1 cellular context compared by ENCODE assay signal in genomic region chr14:23694085-23694975, GRCh38.
TF ChIP-seq lines count a peak whose summit lies in the region.

No MANE protein-coding gene starts in this region.

TF ChIP-seq in HepG2, 621 proteins besides CTCF, POLR2A, EP300 and RAD21 (continued from another document and continues in another):
- peak; percentile 51; the same call in 1 of the 2 replicates for TF ChIP-seq ZNF281 (CRISPR knock-in tag; IDR thresholded peaks at IDR 0.05; ENCODE audit: borderline replicate concordance)
- no peak for TF ChIP-seq U2AF1 (optimal IDR thresholded peaks at IDR 0.05; ENCODE audit: low read depth, low read length)
- TF ChIP-seq DR1 (CRISPR knock-in tag; IDR thresholded peaks at IDR 0.05): no peak; the same call in 1 of the 2 replicates
- no peak for TF ChIP-seq ZNF678 (CRISPR knock-in tag; IDR thresholded peaks at IDR 0.05)
- TF ChIP-seq KAT7 (CRISPR knock-in tag; IDR thresholded peaks at IDR 0.05; ENCODE audit: borderline replicate concordance): 0 out of 2 replicates have a peak, but pooled peaks have one; percentile 57
- TF ChIP-seq ZNF18 (CRISPR knock-in tag; IDR thresholded peaks at IDR 0.05; ENCODE audit: insufficient replicate concordance): no peak
- no peak for TF ChIP-seq HDAC6 (IDR thresholded peaks at IDR 0.05; ENCODE audit: low read depth, low read length)
- no peak for TF ChIP-seq AGO2 (optimal IDR thresholded peaks at IDR 0.05; ENCODE audit: low read depth, low read length)
- TF ChIP-seq RBFOX2 (IDR thresholded peaks at IDR 0.05; ENCODE audit: low read depth, low read length): no peak
- no peak for TF ChIP-seq ZNF251 (CRISPR knock-in tag; IDR thresholded peaks at IDR 0.05)
- no peak for TF ChIP-seq NRL (CRISPR knock-in tag; IDR thresholded peaks at IDR 0.05; ENCODE audit: borderline replicate concordance)
- TF ChIP-seq SSRP1 (CRISPR knock-in tag; IDR thresholded peaks at IDR 0.05): peak; percentile 87; the same call in 1 of the 2 replicates
- no peak for TF ChIP-seq ZNF850 (CRISPR knock-in tag; conservative IDR thresholded peaks at IDR 0.05)
- peak; percentile 50; the same call in 1 of the 2 replicates for TF ChIP-seq ZSCAN9 (CRISPR knock-in tag; IDR thresholded peaks at IDR 0.05; ENCODE audit: borderline replicate concordance)
- TF ChIP-seq GPN1 (CRISPR knock-in tag; IDR thresholded peaks at IDR 0.05; ENCODE audit: borderline replicate concordance): no peak
- TF ChIP-seq IRX3 (CRISPR knock-in tag; IDR thresholded peaks at IDR 0.05; ENCODE audit: borderline replicate concordance, low read depth): no peak
- TF ChIP-seq ZNF333 (CRISPR knock-in tag; IDR thresholded peaks at IDR 0.05; ENCODE audit: borderline replicate concordance): no peak
- no peak for TF ChIP-seq THAP9 (CRISPR knock-in tag; IDR thresholded peaks at IDR 0.05; ENCODE audit: borderline replicate concordance)
- no peak for TF ChIP-seq JARID2 (CRISPR knock-in tag; IDR thresholded peaks at IDR 0.05; ENCODE audit: insufficient replicate concordance)
- TF ChIP-seq ZNF34 (CRISPR knock-in tag; IDR thresholded peaks at IDR 0.05; ENCODE audit: borderline replicate concordance): no peak
- no peak for TF ChIP-seq ZNF607 (CRISPR knock-in tag; IDR thresholded peaks at IDR 0.05; ENCODE audit: borderline replicate concordance)
- TF ChIP-seq ZNF460 (CRISPR knock-in tag; IDR thresholded peaks at IDR 0.05; ENCODE audit: borderline replicate concordance): no peak
- no peak for TF ChIP-seq ELF1 (CRISPR knock-in tag; IDR thresholded peaks at IDR 0.05)
- TF ChIP-seq ZNF770 (CRISPR knock-in tag; IDR thresholded peaks at IDR 0.05): no peak
- no peak for TF ChIP-seq TEAD2 (CRISPR knock-in tag; IDR thresholded peaks at IDR 0.05)
- TF ChIP-seq MLLT10 (CRISPR knock-in tag; IDR thresholded peaks at IDR 0.05): no peak
- no peak for TF ChIP-seq PTBP1 (IDR thresholded peaks at IDR 0.05; ENCODE audit: low read depth, low read length, poor library complexity, severe bottlenecking)
- no peak for TF ChIP-seq ZBTB49 (CRISPR knock-in tag; IDR thresholded peaks at IDR 0.05; ENCODE audit: borderline replicate concordance)
- TF ChIP-seq ARNT2 (CRISPR knock-in tag; IDR thresholded peaks at IDR 0.05; ENCODE audit: low read depth): peak; percentile 61; the same call in 1 of the 2 replicates
- no peak for TF ChIP-seq MXD1 (CRISPR knock-in tag; IDR thresholded peaks at IDR 0.05)
- no peak for TF ChIP-seq ZIK1 (CRISPR knock-in tag; IDR thresholded peaks at IDR 0.05; ENCODE audit: borderline replicate concordance, low read depth)
- TF ChIP-seq ZNF687 (CRISPR knock-in tag; IDR thresholded peaks at IDR 0.05): no peak
- TF ChIP-seq TIGD3 (CRISPR knock-in tag; IDR thresholded peaks at IDR 0.05; ENCODE audit: borderline replicate concordance): no peak
- TF ChIP-seq GTF2F1 (IDR thresholded peaks at IDR 0.05; ENCODE audit: low read length): no peak
- TF ChIP-seq ARNTL (CRISPR knock-in tag; IDR thresholded peaks at IDR 0.05): no peak
- no peak for TF ChIP-seq ZNF33A (CRISPR knock-in tag; IDR thresholded peaks at IDR 0.05; ENCODE audit: borderline replicate concordance)
- no peak for TF ChIP-seq ZNF558 (CRISPR knock-in tag; IDR thresholded peaks at IDR 0.05; ENCODE audit: borderline replicate concordance)
- TF ChIP-seq HIC2 (CRISPR knock-in tag; IDR thresholded peaks at IDR 0.05; ENCODE audit: low read depth): no peak
- TF ChIP-seq ATM (IDR thresholded peaks at IDR 0.05; ENCODE audit: borderline replicate concordance): no peak
- no peak for TF ChIP-seq NFYC (CRISPR knock-in tag; IDR thresholded peaks at IDR 0.05)
- peak; percentile 95 for TF ChIP-seq SALL1 (CRISPR knock-in tag; IDR thresholded peaks at IDR 0.05)
